8 cellular contexts compared by ENCODE assay signal in the genomic region with DNA sequence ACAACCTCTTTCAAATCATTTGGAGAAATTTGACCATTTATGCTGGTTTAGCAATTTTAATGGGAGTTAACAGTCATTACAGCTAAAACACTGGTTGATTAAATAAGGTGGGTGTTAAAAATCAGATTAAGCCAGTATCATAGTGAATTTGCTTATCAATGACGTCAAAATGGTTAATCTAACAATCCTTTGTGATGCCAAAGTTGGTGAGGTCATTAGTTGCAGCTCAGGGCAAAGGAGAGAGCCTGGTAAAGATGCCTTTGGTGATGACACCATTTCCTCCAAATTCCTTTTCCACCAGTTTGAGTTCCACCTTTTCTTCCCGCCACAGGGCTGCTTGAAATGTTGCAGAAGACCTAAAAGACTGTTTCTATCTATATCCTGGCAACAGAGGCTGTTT.
"Had no signal": no experiment of that assay in that cellular context is flagged by ENCODE, and none has a peak within 500 bp of the region (broad histone marks: within the 10 kb centered on the region; RNA-seq: fewer than 3 reads in every experiment).

No MANE protein-coding gene starts in this region.

- DNase-seq: H9, HCEC 1CT, IMR-90, KG1 had no signal

- FAIRE-seq: H1, H54, K562 had no signal

- H3K4me3 ChIP-seq: GM23338, K562 had no signal

- ATAC-seq: GM23338, K562 had no signal

- H3K4me2 ChIP-seq: GM23338 had no signal

- H2AFZ ChIP-seq: GM23338 had no signal
